In the genomic region with DNA sequence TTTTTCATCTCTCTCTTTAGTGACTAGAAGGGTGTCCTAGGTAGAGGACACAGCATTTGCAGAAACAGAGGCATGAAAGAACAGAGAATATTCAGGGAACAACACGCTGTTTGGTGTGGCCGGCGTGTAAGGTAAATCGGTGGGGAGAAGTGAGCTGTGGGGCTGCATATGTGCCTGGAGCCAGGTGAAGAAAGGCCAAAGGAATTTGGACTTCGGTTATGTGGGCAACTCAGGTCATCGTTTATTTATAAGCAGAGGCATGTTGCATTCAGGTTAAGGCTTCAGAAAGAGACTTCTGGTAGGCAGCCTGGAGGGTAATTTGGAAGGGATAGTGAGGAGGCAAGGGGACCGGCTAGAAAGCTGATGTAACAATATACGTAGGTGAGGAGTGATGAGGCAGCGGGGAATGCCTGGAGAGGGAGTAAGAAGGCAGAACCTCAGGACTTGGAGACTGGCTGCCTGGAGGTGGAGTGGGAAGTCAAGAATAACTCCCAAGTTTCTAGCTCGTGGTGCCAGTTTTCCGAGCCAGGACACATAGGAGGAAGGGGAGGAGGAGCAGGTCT, we compare ENCODE assay signal across 23 cellular contexts.
A peak's percentile ranks its signal among the peaks of the same experiment; 100 is the strongest.
DNase-seq lines count a peak whose midpoint lies in the region; ATAC-seq and TF ChIP-seq lines count a peak whose summit lies in the region.
"Had no signal": no experiment of that assay in that cellular context is flagged by ENCODE, and none has a peak within 500 bp of the region (broad histone marks: within the 10 kb centered on the region; RNA-seq: fewer than 3 reads in every experiment).

No MANE protein-coding gene starts in this region.

- H3K27ac ChIP-seq in naive thymus-derived CD4-positive, alpha-beta T cell (ENCODE audit: low read depth, low read length) = no peak overlapping the region
- H3K27ac ChIP-seq: body of pancreas, upper lobe of left lung had no signal

- TF ChIP-seq CTCF in natural killer cell (IDR thresholded peaks at IDR 0.05) (no peak), brain (conservative IDR thresholded peaks at IDR 0.05) (no peak)

- H3K4me3 ChIP-seq in naive thymus-derived CD4-positive, alpha-beta T cell (ENCODE audit: low read length) = no peak overlapping the region
- H3K4me3 ChIP-seq: body of pancreas, smooth muscle cell, upper lobe of left lung had no signal

- H3K36me3 ChIP-seq in naive thymus-derived CD4-positive, alpha-beta T cell (ENCODE audit: control insufficient read depth in 2 of 3, insufficient read depth in 3 of 3, low read length in 3 of 3) = no peaks in the 10 kb centered on the region
- H3K36me3 ChIP-seq: upper lobe of left lung had no signal

- H3K27me3 ChIP-seq in naive thymus-derived CD4-positive, alpha-beta T cell (ENCODE audit: control insufficient read depth in 2 of 2, insufficient read depth in 2 of 2, low read length in 2 of 2) = no peaks in the 10 kb centered on the region
- H3K27me3 ChIP-seq: body of pancreas, upper lobe of left lung had no signal

- POLR2A ChIA-PET in naive thymus-derived CD4-positive, alpha-beta T cell (lab: Charles Lee) = interaction anchor here (0.9 to 1.5 kb wide), 4 partner anchors 8 to 74 kb away, joined by 3 to 5 read pairs (median 3); no protein-coding TSS in a partner anchor

- peaks cover 42 to 44% of the 10 kb centered on the region in 2 donors for H3K4me1 ChIP-seq in naive thymus-derived CD4-positive, alpha-beta T cell (ENCODE audit: control insufficient read depth in 2 of 2, insufficient read depth in 2 of 2, low read length in 2 of 2)

- H3K9me3 ChIP-seq in naive thymus-derived CD4-positive, alpha-beta T cell (ENCODE audit: control insufficient read depth in 2 of 3, low read length in 3 of 3) = no peaks in the 10 kb centered on the region
- H3K9me3 ChIP-seq: body of pancreas, upper lobe of left lung had no signal

- intact Hi-C loops in natural killer cell (cut with micrococcal nuclease) = loop anchor here (10.0 kb wide), 1 partner anchor 279 kb away; the partner anchor contains the start of genes CYB5RL and MRPL37
- intact Hi-C loops in naive thymus-derived CD4-positive, alpha-beta T cell (cut with micrococcal nuclease) = loop anchor here in 1 of 2 donors (1.0 kb wide), 1 partner anchor 9 kb away; no protein-coding TSS in a partner anchor

- H3K27ac Mint-ChIP-seq in natural killer cell = peak overlapping the region; percentile 3 to 92
- H3K27ac Mint-ChIP-seq in natural killer cell treated with Interleukin-12 subunit alpha and Interleukin-12 subunit beta and Interleukin-15 and Interleukin-18, amount 100 ng/mL, for 72 hours = no peak overlapping the region
- peak overlapping the region in 3 of 5 experiments; percentile 2 to 93 (median 33) for H3K27ac Mint-ChIP-seq in brain
- peak overlapping the region in 8 of 9 donors; percentile 22 to 93 (median 77) for H3K27ac Mint-ChIP-seq in naive thymus-derived CD4-positive, alpha-beta T cell
- H3K27ac Mint-ChIP-seq: activated CD4-positive, alpha-beta memory T cell treated with anti-CD3 and anti-CD28 coated beads for 36 hours had no signal

- CTCF ChIA-PET in naive thymus-derived CD4-positive, alpha-beta T cell (lab: Charles Lee) = interaction anchor here (0.5 to 1.3 kb wide), 2 partner anchors 77 to 125 kb away, joined by 3 to 7 read pairs; partner anchors contain the start of gene SSBP3

- H3K27me3 Mint-ChIP-seq in natural killer cell (ENCODE audit: low read depth in 2 of 2) (no peaks in the 10 kb centered on the region), brain (peaks cover 6% of the 10 kb centered on the region)
- H3K27me3 Mint-ChIP-seq in natural killer cell treated with Interleukin-12 subunit alpha and Interleukin-12 subunit beta and Interleukin-15 and Interleukin-18, amount 100 ng/mL, for 72 hours = no peaks in the 10 kb centered on the region
- peaks cover 0 to 28% (median 0%) of the 10 kb centered on the region in 5 donors for H3K27me3 Mint-ChIP-seq in naive thymus-derived CD4-positive, alpha-beta T cell

- peak overlapping the region; percentile 38 for H3K4me3 Mint-ChIP-seq in natural killer cell
- no peak overlapping the region for H3K4me3 Mint-ChIP-seq in natural killer cell treated with Interleukin-12 subunit alpha and Interleukin-12 subunit beta and Interleukin-15 and Interleukin-18, amount 100 ng/mL, for 72 hours
- peak overlapping the region in 2 of 5 experiments; percentile 33 to 36 for H3K4me3 Mint-ChIP-seq in brain
- peak overlapping the region in 1 of 10 donors; percentile 64 for H3K4me3 Mint-ChIP-seq in naive thymus-derived CD4-positive, alpha-beta T cell
- H3K4me3 Mint-ChIP-seq: activated CD4-positive, alpha-beta memory T cell treated with anti-CD3 and anti-CD28 coated beads for 36 hours had no signal

- H3K9me3 Mint-ChIP-seq in natural killer cell = no peaks in the 10 kb centered on the region
- H3K9me3 Mint-ChIP-seq in natural killer cell treated with Interleukin-12 subunit alpha and Interleukin-12 subunit beta and Interleukin-15 and Interleukin-18, amount 100 ng/mL, for 72 hours = no peaks in the 10 kb centered on the region
- H3K9me3 Mint-ChIP-seq in brain = peaks cover 0 to 8% (median 0%) of the 10 kb centered on the region in 5 experiments
- no peaks in the 10 kb centered on the region for H3K9me3 Mint-ChIP-seq in naive thymus-derived CD4-positive, alpha-beta T cell
- H3K9me3 Mint-ChIP-seq: activated CD4-positive, alpha-beta memory T cell treated with anti-CD3 and anti-CD28 coated beads for 36 hours had no signal

- no peak for ATAC-seq in natural killer cell
- no peak for ATAC-seq in natural killer cell treated with Interleukin-12 subunit alpha and Interleukin-12 subunit beta and Interleukin-15 and Interleukin-18, amount 100 ng/mL, for 72 hours
- no peak for ATAC-seq in naive thymus-derived CD4-positive, alpha-beta T cell
- ATAC-seq in GM21786 (IDR thresholded peaks at IDR 0.05; ENCODE audit: unreplicated experiment) = no peak
- ATAC-seq: body of pancreas, HCT116, left ventricle myocardium superior, Panc1 had no signal

- H3K4me1 Mint-ChIP-seq in natural killer cell (peaks cover 75 to 85% of the 10 kb centered on the region in 2 donors), brain (peaks cover 57% of the 10 kb centered on the region)
- H3K4me1 Mint-ChIP-seq in natural killer cell treated with Interleukin-12 subunit alpha and Interleukin-12 subunit beta and Interleukin-15 and Interleukin-18, amount 100 ng/mL, for 72 hours (ENCODE audit: low read depth in 2 of 2) = peaks cover 60 to 65% of the 10 kb centered on the region in 2 donors
- H3K4me1 Mint-ChIP-seq in naive thymus-derived CD4-positive, alpha-beta T cell = peaks cover 51 to 76% (median 71%) of the 10 kb centered on the region in 7 donors

- DNase-seq in natural killer cell (no peak), NCI-H82 treated with DMSO at 0.1 percent for 48 hours (lab: John Stamatoyannopoulos, UW; ENCODE audit: unreplicated experiment) (no peak), DMS79 (lab: John Stamatoyannopoulos, UW) (no peak)
- DNase-seq in natural killer cell treated with Interleukin-12 subunit alpha and Interleukin-12 subunit beta and Interleukin-15 and Interleukin-18, amount 100 ng/mL, for 72 hours (ENCODE audit: low spot score) = no peak
- DNase-seq in naive thymus-derived CD4-positive, alpha-beta T cell = no peak
- DNase-seq in activated effector memory CD4-positive, alpha-beta T cell treated with Interleukin-2 at 50 U/mL for 16 hours = no peak
- DNase-seq: activated CD4-positive, alpha-beta memory T cell treated with anti-CD3 and anti-CD28 coated beads for 36 hours; activated CD4-positive, CD25-positive, alpha-beta regulatory T cell; body of pancreas; effector memory CD4-positive, alpha-beta T cell; foreskin fibroblast; KG1; left ventricle myocardium superior; NCI-H146; NCI-H524 treated with DMSO at 0.1 percent for 48 hours; retina; stimulated activated CD4-positive, alpha-beta T cell treated with anti-CD3 and anti-CD28 coated beads, Interleukin-2, amount 100 ng/mL, for 24 hours had no signal

- H3K36me3 Mint-ChIP-seq in natural killer cell (no peaks in the 10 kb centered on the region), brain (no peaks in the 10 kb centered on the region)
- no peaks in the 10 kb centered on the region for H3K36me3 Mint-ChIP-seq in natural killer cell treated with Interleukin-12 subunit alpha and Interleukin-12 subunit beta and Interleukin-15 and Interleukin-18, amount 100 ng/mL, for 72 hours
- no peaks in the 10 kb centered on the region for H3K36me3 Mint-ChIP-seq in naive thymus-derived CD4-positive, alpha-beta T cell
- H3K36me3 Mint-ChIP-seq: activated CD4-positive, alpha-beta memory T cell treated with anti-CD3 and anti-CD28 coated beads for 36 hours had no signal

Comparison
In these comparisons a context has a peak if more than half of its experiments do, and no peak if none do; other contexts are left out.
1. H3K27ac Mint-ChIP-seq: peak in natural killer cell (2 of 2), brain (3 of 5) and naive thymus-derived CD4-positive, alpha-beta T cell (8 of 9); none in natural killer cell treated with Interleukin-12 subunit alpha and Interleukin-12 subunit beta and Interleukin-15 and Interleukin-18, amount 100 ng/mL, for 72 hours (0 of 2).